16 cellular contexts compared by ENCODE assay signal in genomic region chr5:3110371-3110770, GRCh38.
DNase-seq lines count a peak whose midpoint lies in the region; ATAC-seq and TF ChIP-seq lines count a peak whose summit lies in the region.
"Had no signal": no experiment of that assay in that cellular context is flagged by ENCODE, and none has a peak within 500 bp of the region (broad histone marks: within the 10 kb centered on the region; RNA-seq: fewer than 3 reads in every experiment).

No MANE protein-coding gene starts in this region.

- no peak for TF ChIP-seq POLR2A in NB4 (IDR thresholded peaks at IDR 0.05; ENCODE audit: extremely low read depth, insufficient read length)

- H3K27ac Mint-ChIP-seq in nephron progenitor cell (peak overlapping the region; percentile 29), osteocyte (ENCODE audit: unreplicated experiment) (no peak overlapping the region)
- H3K27ac Mint-ChIP-seq in stimulated activated naive CD8-positive, alpha-beta T cell treated with anti-CD3 and anti-CD28 coated beads, Interleukin-15, amount 100 ng/mL, for 72 hours, result no peak overlapping the region
- H3K27ac Mint-ChIP-seq: B cell; CD4-positive, alpha-beta T cell; CD8-positive, alpha-beta T cell had no signal

- TF ChIP-seq CTCF in NB4 (IDR thresholded peaks at IDR 0.05; ENCODE audit: low read depth, low read length) (no peak), nephron progenitor cell (IDR thresholded peaks at IDR 0.05) (no peak), osteocyte (IDR thresholded peaks at IDR 0.05) (no peak)

- no peaks in the 10 kb centered on the region for H3K36me3 Mint-ChIP-seq in nephron progenitor cell (ENCODE audit: low read depth)
- no peaks in the 10 kb centered on the region for H3K36me3 Mint-ChIP-seq in osteocyte (ENCODE audit: unreplicated experiment)
- H3K36me3 Mint-ChIP-seq: CD8-positive, alpha-beta T cell had no signal

- DNase-seq in NB4 (ENCODE audit: low read depth) (peak; percentile 18), nephron progenitor cell (no peak), osteocyte (ENCODE audit: extremely low spot score, unreplicated experiment) (peak; percentile 51), midbrain (lab: John Stamatoyannopoulos, UW) (no peak)
- no peak for DNase-seq in activated CD4-positive, CD25-positive, alpha-beta regulatory T cell (lab: John Stamatoyannopoulos, UW)
- DNase-seq in stimulated activated naive CD8-positive, alpha-beta T cell treated with anti-CD3 and anti-CD28 coated beads, Interleukin-15, amount 100 ng/mL, for 72 hours, result no peak
- DNase-seq: AML-193; Caco-2; Calu3; CD4-positive, alpha-beta T cell; CD8-positive, alpha-beta T cell; DMS79 treated with DMSO at 0.1 percent for 48 hours; GF-D8 had no signal

- ATAC-seq in stimulated activated naive CD8-positive, alpha-beta T cell treated with anti-CD3 and anti-CD28 coated beads, Interleukin-15, amount 100 ng/mL, for 72 hours, result no peak
- ATAC-seq: A549; CD8-positive, alpha-beta T cell had no signal

- no peak overlapping the region for H3K4me3 Mint-ChIP-seq in nephron progenitor cell
- H3K4me3 Mint-ChIP-seq in osteocyte (ENCODE audit: unreplicated experiment), result no peak overlapping the region
- H3K4me3 Mint-ChIP-seq in stimulated activated naive CD8-positive, alpha-beta T cell treated with anti-CD3 and anti-CD28 coated beads, Interleukin-15, amount 100 ng/mL, for 72 hours, result no peak overlapping the region
- H3K4me3 Mint-ChIP-seq: B cell; CD4-positive, alpha-beta T cell; CD8-positive, alpha-beta T cell had no signal

- no peaks in the 10 kb centered on the region for H3K9me3 Mint-ChIP-seq in nephron progenitor cell
- H3K9me3 Mint-ChIP-seq in osteocyte (ENCODE audit: unreplicated experiment), result peaks cover 22% of the 10 kb centered on the region
- H3K9me3 Mint-ChIP-seq in stimulated activated naive CD8-positive, alpha-beta T cell treated with anti-CD3 and anti-CD28 coated beads, Interleukin-15, amount 100 ng/mL, for 72 hours, result peaks cover 0 to 13% of the 10 kb centered on the region in 2 donors
- H3K9me3 Mint-ChIP-seq: CD8-positive, alpha-beta T cell had no signal

- H3K4me1 Mint-ChIP-seq in nephron progenitor cell (peaks cover 56% of the 10 kb centered on the region), osteocyte (ENCODE audit: unreplicated experiment) (no peaks in the 10 kb centered on the region)
- H3K4me1 Mint-ChIP-seq in stimulated activated naive CD8-positive, alpha-beta T cell treated with anti-CD3 and anti-CD28 coated beads, Interleukin-15, amount 100 ng/mL, for 72 hours, result no peaks in the 10 kb centered on the region
- H3K4me1 Mint-ChIP-seq: B cell had no signal

- H3K27me3 Mint-ChIP-seq in nephron progenitor cell (ENCODE audit: low read depth, poor library complexity) (peaks cover 31% of the 10 kb centered on the region), osteocyte (ENCODE audit: unreplicated experiment) (no peaks in the 10 kb centered on the region)
- H3K27me3 Mint-ChIP-seq in stimulated activated naive CD8-positive, alpha-beta T cell treated with anti-CD3 and anti-CD28 coated beads, Interleukin-15, amount 100 ng/mL, for 72 hours, result peaks cover 41% of the 10 kb centered on the region

- H3K4me3 ChIP-seq in NB4 (ENCODE audit: low read depth, low read length), result no peak overlapping the region
- H3K4me3 ChIP-seq: A549; BLaER1 treated with 17β-estradiol and CSF1 and Interleukin-3, amounts not matched to agents 10 nM and 100 nM had no signal

Comparison
In these comparisons a context has a peak if more than half of its experiments do, and no peak if none do; other contexts are left out.
1. DNase-seq: peak in NB4 (single experiment) and osteocyte (single experiment); none in nephron progenitor cell (single experiment), activated CD4-positive, CD25-positive, alpha-beta regulatory T cell (0 of 4), midbrain (single experiment) and stimulated activated naive CD8-positive, alpha-beta T cell treated with anti-CD3 and anti-CD28 coated beads, Interleukin-15, amount 100 ng/mL, for 72 hours (0 of 2).